27 cellular contexts compared by ENCODE assay signal in the genomic region with DNA sequence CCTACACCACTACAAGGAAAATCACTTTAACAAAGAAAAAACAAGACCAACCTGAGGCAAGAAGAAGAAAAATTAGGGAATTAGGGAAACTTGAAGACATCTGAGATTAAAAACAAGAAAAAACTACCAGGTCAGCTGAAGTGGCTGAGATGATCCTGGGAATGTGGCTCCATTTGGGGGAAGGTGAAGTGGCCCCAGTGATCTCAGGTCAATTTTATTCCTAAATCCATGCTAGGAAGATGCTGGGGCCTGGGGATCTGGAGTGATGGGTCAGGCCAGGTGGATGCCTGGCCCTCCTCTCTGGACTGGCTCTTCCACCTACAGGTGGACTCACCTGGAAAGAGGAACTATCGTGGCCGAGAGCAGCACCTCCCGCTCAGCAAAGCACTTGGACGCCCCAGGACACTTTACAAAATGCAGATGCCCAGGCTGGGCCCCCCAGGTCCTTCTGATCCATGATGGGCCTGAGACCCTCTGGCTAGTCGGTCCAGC.
"Had no signal": no experiment of that assay in that cellular context is flagged by ENCODE, and none has a peak within 500 bp of the region (broad histone marks: within the 10 kb centered on the region; RNA-seq: fewer than 3 reads in every experiment).

No MANE protein-coding gene starts in this region.

- H3K4me3 Mint-ChIP-seq: dendritic cell treated with granulocyte-macrophage colony-stimulating factor and Interleukin-4, amounts not matched to agents 40 ng/mL and 50 ng/mL, for 4 days; stimulated activated naive CD8-positive, alpha-beta T cell treated with anti-CD3 and anti-CD28 coated beads, Interleukin-15, amount 100 ng/mL, for 72 hours had no signal

- H3K27me3 Mint-ChIP-seq: dendritic cell treated with granulocyte-macrophage colony-stimulating factor and Interleukin-4, amounts not matched to agents 40 ng/mL and 50 ng/mL, for 4 days; stimulated activated naive CD8-positive, alpha-beta T cell treated with anti-CD3 and anti-CD28 coated beads, Interleukin-15, amount 100 ng/mL, for 72 hours had no signal

- H2AFZ ChIP-seq: hepatocyte had no signal

- H3K4me1 ChIP-seq: colonic mucosa, foreskin keratinocyte, pancreas, right lobe of liver, transverse colon, upper lobe of right lung, uterus had no signal

- H3K27ac ChIP-seq: colonic mucosa, esophagus muscularis mucosa, foreskin keratinocyte, gastroesophageal sphincter, heart left ventricle, hepatocyte, left lung, pancreas, right lobe of liver, suprapubic skin, transverse colon, upper lobe of right lung, uterus had no signal

- H3K9me3 Mint-ChIP-seq: dendritic cell treated with granulocyte-macrophage colony-stimulating factor and Interleukin-4, amounts not matched to agents 40 ng/mL and 50 ng/mL, for 4 days; nephron; stimulated activated naive CD8-positive, alpha-beta T cell treated with anti-CD3 and anti-CD28 coated beads, Interleukin-15, amount 100 ng/mL, for 72 hours had no signal

- DNase-seq: colonic mucosa; effector memory CD4-positive, alpha-beta T cell; foreskin keratinocyte; heart left ventricle; left cardiac atrium; left lung; mesendoderm; midbrain; occipital lobe; pancreas; right lobe of liver; small intestine; stimulated activated CD4-positive, alpha-beta T cell treated with anti-CD3 and anti-CD28 coated beads, Interleukin-15, amount 100 ng/mL, for 24 hours; stimulated activated CD4-positive, alpha-beta T cell treated with anti-CD3 and anti-CD28 coated beads, Interleukin-2, amount 100 ng/mL, for 48 hours; stimulated activated naive CD4-positive, alpha-beta T cell; stimulated activated naive CD8-positive, alpha-beta T cell treated with anti-CD3 and anti-CD28 coated beads, Interleukin-15, amount 100 ng/mL, for 72 hours; transverse colon; upper lobe of right lung; uterus had no signal

- ATAC-seq: foreskin keratinocyte; gastroesophageal sphincter; heart left ventricle; left cardiac atrium; left lung; pancreas; right lobe of liver; stimulated activated naive CD8-positive, alpha-beta T cell treated with anti-CD3 and anti-CD28 coated beads, Interleukin-15, amount 100 ng/mL, for 72 hours; upper lobe of right lung had no signal

- H3K36me3 ChIP-seq: uterus had no signal

- H3K4me3 ChIP-seq: colonic mucosa, esophagus muscularis mucosa, gastroesophageal sphincter, heart left ventricle, hepatocyte, left lung, pancreas, right lobe of liver, suprapubic skin, transverse colon, upper lobe of right lung, uterus had no signal

- H3K4me1 Mint-ChIP-seq: nephron had no signal

- H3K4me2 ChIP-seq: hepatocyte had no signal

- FAIRE-seq: endothelial cell of umbilical vein, kidney, pancreas, small intestine had no signal

- H3K27ac Mint-ChIP-seq: dendritic cell treated with granulocyte-macrophage colony-stimulating factor and Interleukin-4, amounts not matched to agents 40 ng/mL and 50 ng/mL, for 4 days; nephron had no signal

- H3K27me3 ChIP-seq: colonic mucosa, esophagus muscularis mucosa, foreskin keratinocyte, gastroesophageal sphincter, heart left ventricle, hepatocyte, left lung, pancreas, right lobe of liver, suprapubic skin, transverse colon, upper lobe of right lung, uterus had no signal

- H3K9me3 ChIP-seq: colonic mucosa, esophagus muscularis mucosa, gastroesophageal sphincter, heart left ventricle, left lung, pancreas, right lobe of liver, suprapubic skin, transverse colon, upper lobe of right lung, uterus had no signal
